In the genomic region with DNA sequence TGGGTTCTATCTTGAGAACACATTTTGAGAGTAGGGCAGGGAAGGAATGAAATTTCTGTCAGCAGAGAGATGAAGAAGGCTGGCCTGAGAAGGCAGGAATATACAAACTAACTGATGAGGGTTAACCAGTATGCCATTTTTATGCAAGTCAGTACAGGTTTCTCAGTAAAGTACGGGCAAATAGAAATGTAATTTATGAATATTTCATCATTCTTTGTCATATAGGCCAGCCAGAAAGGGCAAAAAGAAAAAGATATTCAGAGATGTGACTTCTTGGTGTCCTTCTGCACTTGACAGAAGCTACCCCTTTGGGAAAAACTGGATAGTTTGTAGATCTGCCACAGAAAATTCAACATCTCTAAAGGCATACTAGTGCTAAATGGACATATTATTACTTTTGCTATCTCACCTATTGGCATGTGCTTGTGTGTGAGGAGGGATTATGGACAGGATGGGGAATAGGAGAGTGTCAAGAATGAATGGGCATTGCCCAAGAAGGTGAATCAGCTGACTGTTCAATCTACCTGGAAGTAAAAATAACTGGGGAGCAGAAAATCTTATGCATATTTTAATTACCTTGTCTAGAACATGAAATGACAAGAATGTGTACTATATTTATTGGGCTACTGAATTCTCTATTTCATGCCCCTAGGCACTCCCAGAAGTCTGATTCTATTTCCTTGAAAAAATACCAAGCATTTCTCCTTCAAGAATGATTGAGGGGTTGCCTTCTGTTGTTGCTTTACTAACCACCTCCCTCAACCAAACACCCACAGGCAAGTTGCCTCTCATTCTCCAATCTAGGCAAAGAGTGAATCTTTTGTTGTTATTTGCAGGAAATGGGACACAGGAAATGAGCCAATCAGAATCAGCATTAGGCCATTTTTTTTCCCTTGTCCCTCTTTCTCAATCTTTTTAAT, we compare ENCODE assay signal across 11 cellular contexts.
DNase-seq lines count a peak whose midpoint lies in the region; ATAC-seq and TF ChIP-seq lines count a peak whose summit lies in the region.
"Had no signal": no experiment of that assay in that cellular context is flagged by ENCODE, and none has a peak within 500 bp of the region (broad histone marks: within the 10 kb centered on the region; RNA-seq: fewer than 3 reads in every experiment).

No MANE protein-coding gene starts in this region.

- in situ Hi-C loops in transverse colon (cut with MboI; ENCODE audit: low pct_ligation_motif_present in 1 of 4, low pct_unique_long_range_greater_than_20kb in 1 of 4, low sequenced_read_pairs in 3 of 4), result no loop called here

- no peak for ATAC-seq in activated T-helper 17 cell treated with anti-CD3 and anti-CD28 coated beads, Interleukin-2, amount 50 U/mL, for 72 hours (replicated peaks)
- no peak for ATAC-seq in left lobe of liver

- H3K4me3 ChIP-seq in AG10803 (ENCODE audit: low read length) (no peak overlapping the region), transverse colon (no peak overlapping the region)

- TF ChIP-seq EP300 in transverse colon (IDR thresholded peaks at IDR 0.05; ENCODE audit: low read depth), result no peak

- peak overlapping the region; percentile 98 for H3K27ac Mint-ChIP-seq in HFFc6
- peak overlapping the region; percentile 91 for H3K27ac Mint-ChIP-seq in activated T-helper 17 cell treated with anti-CD3 and anti-CD28 coated beads, Interleukin-2, amount 50 U/mL, for 72 hours
- H3K27ac Mint-ChIP-seq in mesothelial cell of epicardium, result peak overlapping the region; percentile 80
- H3K27ac Mint-ChIP-seq: CD4-positive, alpha-beta T cell; H9 had no signal

- TF ChIP-seq POLR2A in transverse colon (IDR thresholded peaks at IDR 0.05), result no peak

- H3K9me3 Mint-ChIP-seq in HFFc6 (peaks cover 17% of the 10 kb centered on the region; the same call in 1 of the 2 replicates), mesothelial cell of epicardium (peaks cover 26% of the 10 kb centered on the region)
- no peaks in the 10 kb centered on the region for H3K9me3 Mint-ChIP-seq in activated T-helper 17 cell treated with anti-CD3 and anti-CD28 coated beads, Interleukin-2, amount 50 U/mL, for 72 hours

- no peak overlapping the region for H3K27ac ChIP-seq in transverse colon

- no peaks in the 10 kb centered on the region for H3K4me1 ChIP-seq in transverse colon

- H3K27me3 Mint-ChIP-seq in HFFc6 (ENCODE audit: insufficient read depth) (no peaks in the 10 kb centered on the region), mesothelial cell of epicardium (ENCODE audit: low read depth) (no peaks in the 10 kb centered on the region)
- H3K27me3 Mint-ChIP-seq in activated T-helper 17 cell treated with anti-CD3 and anti-CD28 coated beads, Interleukin-2, amount 50 U/mL, for 72 hours, result no peaks in the 10 kb centered on the region
- H3K27me3 Mint-ChIP-seq: CD4-positive, alpha-beta T cell had no signal

- H3K4me3 Mint-ChIP-seq in HFFc6 (no peak overlapping the region), mesothelial cell of epicardium (no peak overlapping the region)
- H3K4me3 Mint-ChIP-seq in activated T-helper 17 cell treated with anti-CD3 and anti-CD28 coated beads, Interleukin-2, amount 50 U/mL, for 72 hours, result peak overlapping the region; percentile 68
- H3K4me3 Mint-ChIP-seq: H9 had no signal

- intact Hi-C loops in transverse colon (cut with DNase I; ENCODE audit: low total_unique reads), result no loop called here

- no peaks in the 10 kb centered on the region for H3K36me3 ChIP-seq in transverse colon

- no peaks in the 10 kb centered on the region for H3K27me3 ChIP-seq in transverse colon

- DNase-seq in AG10803 (ENCODE audit: low read depth), result peak; percentile 69
- DNase-seq in HFFc6, result peak; percentile 61
- DNase-seq in mesothelial cell of epicardium (ENCODE audit: low spot score in 2 of 2, unreplicated experiment in 2 of 2), result no peak
- DNase-seq in NCI-H774 (lab: John Stamatoyannopoulos, UW), result no peak
- no peak for DNase-seq in NCI-H1694 treated with DMSO at 0.1 percent for 48 hours (lab: John Stamatoyannopoulos, UW)
- DNase-seq in transverse colon, result no peak
- no peak for DNase-seq in left lobe of liver (ENCODE audit: low spot score)
- DNase-seq: activated CD8-positive, alpha-beta memory T cell treated with anti-CD3 and anti-CD28 coated beads, Interleukin-2, amount 50 U/mL, for 4 hours; CD4-positive, alpha-beta T cell; H9 had no signal

- H3K4me1 Mint-ChIP-seq in HFFc6 (ENCODE audit: low read depth) (peaks cover 68% of the 10 kb centered on the region), mesothelial cell of epicardium (peaks cover 35% of the 10 kb centered on the region)
- peaks cover 39% of the 10 kb centered on the region for H3K4me1 Mint-ChIP-seq in activated T-helper 17 cell treated with anti-CD3 and anti-CD28 coated beads, Interleukin-2, amount 50 U/mL, for 72 hours

- 89 to 91% methylated on average over 1 of the region's 1 CpG for WGBS in transverse colon (ENCODE audit: low coverage in 1 of 2), 2 donors

- no peak for TF ChIP-seq CTCF in AG10803 (conservative IDR thresholded peaks at IDR 0.05; ENCODE audit: low read length)
- TF ChIP-seq CTCF in HFFc6 (IDR thresholded peaks at IDR 0.05), result no peak
- no peak for TF ChIP-seq CTCF in mesothelial cell of epicardium (IDR thresholded peaks at IDR 0.05; ENCODE audit: unreplicated experiment)
- no peak for TF ChIP-seq CTCF in transverse colon (IDR thresholded peaks at IDR 0.05)

- H3K36me3 Mint-ChIP-seq in HFFc6 (ENCODE audit: low read depth), result peaks cover 30% of the 10 kb centered on the region
- H3K36me3 Mint-ChIP-seq in activated T-helper 17 cell treated with anti-CD3 and anti-CD28 coated beads, Interleukin-2, amount 50 U/mL, for 72 hours (ENCODE audit: low read depth), result no peaks in the 10 kb centered on the region
- peaks cover 18% of the 10 kb centered on the region for H3K36me3 Mint-ChIP-seq in mesothelial cell of epicardium

- no peaks in the 10 kb centered on the region for H3K9me3 ChIP-seq in transverse colon

Comparison
In these comparisons a context has a peak if more than half of its experiments do, and no peak if none do; other contexts are left out.
1. DNase-seq: peak in AG10803 (single experiment) and HFFc6 (single experiment); none in mesothelial cell of epicardium (0 of 2), NCI-H774 (single experiment), NCI-H1694 treated with DMSO at 0.1 percent for 48 hours (single experiment), transverse colon (single experiment) and left lobe of liver (single experiment).
2. Peak in every context shown above with its lines, with median percentiles within 50 percentile points of each other: H3K27ac Mint-ChIP-seq.